ENCODE assay signal across 27 cellular contexts in genomic region chr11:118060879-118061278, GRCh38. TPM values are rescaled to one million over a fixed set of nuclear protein-coding genes. Genes with fewer than 3 reads are reported as not detected.
DNase-seq lines count a peak whose midpoint lies in the region; ATAC-seq and TF ChIP-seq lines count a peak whose summit lies in the region.
"Had no signal": no experiment of that assay in that cellular context is flagged by ENCODE, and none has a peak within 500 bp of the region (broad histone marks: within the 10 kb centered on the region; RNA-seq: fewer than 3 reads in every experiment).

No MANE protein-coding gene starts in this region.

- peak; percentile 36 for ATAC-seq in activated CD8-positive, alpha-beta memory T cell treated with anti-CD3 and anti-CD28 coated beads, Interleukin-2, amount 10 ng/mL, durations not matched to agents 7 days and 5 days
- ATAC-seq in heart right ventricle (peak in 7 of 8 donors; percentile 24 to 73 (median 52)), HG02610 (IDR thresholded peaks at IDR 0.05; ENCODE audit: unreplicated experiment) (no peak)
- ATAC-seq: GM12878 had no signal

- no peak overlapping the region for H3K4me3 ChIP-seq in heart right ventricle
- H3K4me3 ChIP-seq: BLaER1 treated with 17β-estradiol and CSF1 and Interleukin-3, amounts not matched to agents 10 nM and 100 nM; GM12878; lower lobe of right lung; skin epidermis; uterus had no signal

- no peaks in the 10 kb centered on the region for H3K36me3 ChIP-seq in heart right ventricle
- H3K36me3 ChIP-seq: BLaER1 treated with 17β-estradiol and CSF1 and Interleukin-3, amounts not matched to agents 10 nM and 100 nM; lower lobe of right lung; uterus had no signal

- H3K4me3 Mint-ChIP-seq in activated CD8-positive, alpha-beta memory T cell treated with anti-CD3 and anti-CD28 coated beads, Interleukin-2, amount 10 ng/mL, durations not matched to agents 7 days and 5 days, result no peak overlapping the region
- H3K4me3 Mint-ChIP-seq: IgD-negative memory B cell; stimulated activated naive CD8-positive, alpha-beta T cell treated with anti-CD3 and anti-CD28 coated beads, Interleukin-15, Interleukin-2, amounts not matched to agents 100 ng/mL and 50 ng/mL, for 24 hours had no signal

- no peaks in the 10 kb centered on the region for H3K9me3 ChIP-seq in heart right ventricle
- H3K9me3 ChIP-seq: BLaER1 treated with 17β-estradiol and CSF1 and Interleukin-3, amounts not matched to agents 10 nM and 100 nM; lower lobe of right lung; uterus had no signal

- H3K4me1 Mint-ChIP-seq in activated CD8-positive, alpha-beta memory T cell treated with anti-CD3 and anti-CD28 coated beads, Interleukin-2, amount 10 ng/mL, durations not matched to agents 7 days and 5 days, result peaks cover 24% of the 10 kb centered on the region

- peaks cover 0 to 19% (median 0%) of the 10 kb centered on the region in 9 donors for H3K4me1 ChIP-seq in heart right ventricle
- H3K4me1 ChIP-seq: lower lobe of right lung, uterus had no signal

- CTCF ChIA-PET in activated CD8-positive, alpha-beta memory T cell treated with anti-CD3 and anti-CD28 coated beads, Interleukin-2, amount 10 ng/mL, durations not matched to agents 7 days and 5 days (lab: Charles Lee), result interaction anchor here (2.0 to 12.2 kb wide), 4 partner anchors 8 to 114 kb away, joined by 4 to 346 read pairs (median 10); partner anchors contain the start of gene IL10RA

- peaks cover 12% of the 10 kb centered on the region for H3K27me3 Mint-ChIP-seq in activated CD8-positive, alpha-beta memory T cell treated with anti-CD3 and anti-CD28 coated beads, Interleukin-2, amount 10 ng/mL, durations not matched to agents 7 days and 5 days

- no peak overlapping the region for H3K27ac ChIP-seq in heart right ventricle
- H3K27ac ChIP-seq: BLaER1 treated with 17β-estradiol and CSF1 and Interleukin-3, amounts not matched to agents 10 nM and 100 nM; lower lobe of right lung; skin epidermis; uterus had no signal

- no peak for DNase-seq in activated CD8-positive, alpha-beta memory T cell treated with anti-CD3 and anti-CD28 coated beads, Interleukin-2, amount 10 ng/mL, durations not matched to agents 7 days and 5 days
- no peak for DNase-seq in activated CD8-positive, alpha-beta memory T cell treated with anti-CD3 and anti-CD28 coated beads, Interleukin-2, amount 50 U/mL, for 4 hours
- DNase-seq in heart right ventricle (no peak), myocyte (ENCODE audit: low read depth) (peak; percentile 3), NCI-H345 treated with DMSO at 0.1 percent for 48 hours (lab: John Stamatoyannopoulos, UW; ENCODE audit: unreplicated experiment) (no peak), T-helper 1 cell (no peak), NCI-H69 (lab: John Stamatoyannopoulos, UW) (no peak)
- DNase-seq: activated CD4-positive, alpha-beta T cell treated with anti-CD3 and anti-CD28 coated beads for 48 hours; activated CD8-positive, alpha-beta memory T cell treated with anti-CD3 and anti-CD28 coated beads, Interleukin-2, amount 50 U/mL, for 48 hours; activated gamma-delta T cell treated with Interleukin-2 at 50 U/mL for 16 hours; DMS 273 treated with DMSO at 0.1 percent for 48 hours; GF-D8; H7; lower lobe of right lung; MM.1S; NCI-H1694; NCI-H226; T1000 had no signal

- no peaks in the 10 kb centered on the region for H3K36me3 Mint-ChIP-seq in activated CD8-positive, alpha-beta memory T cell treated with anti-CD3 and anti-CD28 coated beads, Interleukin-2, amount 10 ng/mL, durations not matched to agents 7 days and 5 days
- H3K36me3 Mint-ChIP-seq: IgD-negative memory B cell had no signal

- intact Hi-C loops in heart right ventricle (cut with DNase I), result no loop called here

- H3K27ac Mint-ChIP-seq in activated CD8-positive, alpha-beta memory T cell treated with anti-CD3 and anti-CD28 coated beads, Interleukin-2, amount 10 ng/mL, durations not matched to agents 7 days and 5 days, result no peak overlapping the region
- H3K27ac Mint-ChIP-seq: IgD-negative memory B cell; stimulated activated naive CD8-positive, alpha-beta T cell treated with anti-CD3 and anti-CD28 coated beads, Interleukin-15, Interleukin-2, amounts not matched to agents 100 ng/mL and 50 ng/mL, for 24 hours had no signal

- H3K9me3 Mint-ChIP-seq in activated CD8-positive, alpha-beta memory T cell treated with anti-CD3 and anti-CD28 coated beads, Interleukin-2, amount 10 ng/mL, durations not matched to agents 7 days and 5 days (ENCODE audit: low read depth), result no peaks in the 10 kb centered on the region
- H3K9me3 Mint-ChIP-seq: IgD-negative memory B cell; stimulated activated naive CD8-positive, alpha-beta T cell treated with anti-CD3 and anti-CD28 coated beads, Interleukin-15, Interleukin-2, amounts not matched to agents 100 ng/mL and 50 ng/mL, for 24 hours had no signal

- no peak for TF ChIP-seq CTCF in heart right ventricle (IDR thresholded peaks at IDR 0.05)

- 52 to 67% methylated on average over 7 of the region's 7 CpGs for WGBS in heart right ventricle, 2 donors

- H3K27me3 ChIP-seq in heart right ventricle, result no peaks in the 10 kb centered on the region
- H3K27me3 ChIP-seq: BLaER1 treated with 17β-estradiol and CSF1 and Interleukin-3, amounts not matched to agents 10 nM and 100 nM; uterus had no signal

RNA-seq across cellular contexts. Expression of gene TMPRSS4, which starts 16.0 kb away (rescaled TPM):
- total RNA-seq in activated CD8-positive, alpha-beta memory T cell treated with anti-CD3 and anti-CD28 coated beads, Interleukin-2, amount 10 ng/mL, durations not matched to agents 7 days and 5 days, result under 1 TPM; 0.12 to 0.76 TPM
- total RNA-seq in heart right ventricle, result 1 to 10 TPM in 2 of 10 donors, under 1 TPM in 1, not detected in 7; 0.34 to 1.4 (median 1.3) TPM
- polyA plus RNA-seq in heart right ventricle, result under 1 TPM in 1 of 2 donors, not detected in 1; 0.36 TPM
- not detected in 2 replicates for total RNA-seq in myocyte
- polyA plus RNA-seq in myocyte (2012), result not detected
- total RNA-seq: glomerular endothelial cell, omental fat pad had no signal
- polyA plus RNA-seq: IgD-negative memory B cell had no signal

RNA-seq across cellular contexts. Expression of gene SMIM35, which starts 25.9 kb away (rescaled TPM):
- total RNA-seq in activated CD8-positive, alpha-beta memory T cell treated with anti-CD3 and anti-CD28 coated beads, Interleukin-2, amount 10 ng/mL, durations not matched to agents 7 days and 5 days, result 1 to 10 TPM; 3.2 to 4.0 TPM
- not detected for total RNA-seq in heart right ventricle
- polyA plus RNA-seq in heart right ventricle, result not detected
- not detected in 2 replicates for total RNA-seq in myocyte
- polyA plus RNA-seq in myocyte (2012), result not detected
- total RNA-seq: GM12878, H7, lower lobe of right lung, uterus had no signal
